10 cellular contexts compared by ENCODE assay signal in the genomic region with DNA sequence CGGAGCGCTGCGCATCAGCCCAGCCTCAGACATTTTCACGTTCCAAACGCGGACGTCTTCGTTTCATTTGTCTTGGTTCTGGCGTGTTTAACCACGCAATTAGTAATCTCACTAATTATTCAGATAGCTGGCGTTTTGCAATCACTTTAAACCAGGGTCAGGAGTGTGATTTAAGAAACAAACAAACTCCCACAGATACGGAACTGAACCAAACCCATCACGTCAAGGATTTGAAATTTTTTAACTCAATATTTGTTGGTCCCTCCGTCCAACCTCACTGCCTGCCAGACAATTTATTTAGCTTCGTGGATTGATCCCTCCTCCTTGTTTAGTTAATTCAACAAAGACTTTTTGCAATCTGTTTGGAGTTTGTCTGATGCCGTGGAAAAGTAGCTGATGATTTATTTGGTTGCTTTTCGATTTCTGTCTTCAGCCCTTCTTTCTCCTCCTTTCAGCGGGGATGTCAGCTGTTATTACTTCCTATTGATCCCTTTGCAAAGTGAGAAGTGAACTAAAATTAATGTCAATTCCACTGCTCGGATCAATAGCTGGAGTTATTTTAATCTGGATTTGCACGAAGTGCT. TPM values are rescaled to one million over a fixed set of nuclear protein-coding genes. Genes with fewer than 3 reads are reported as not detected.
DNase-seq lines count a peak whose midpoint lies in the region; ATAC-seq lines count a peak whose summit lies in the region.
"Had no signal": no experiment of that assay in that cellular context is flagged by ENCODE, and none has a peak within 500 bp of the region (broad histone marks: within the 10 kb centered on the region; RNA-seq: fewer than 3 reads in every experiment).

No MANE protein-coding gene starts in this region.

- H3K27me3 Mint-ChIP-seq in activated CD4-positive, alpha-beta memory T cell treated with anti-CD3 and anti-CD28 coated beads for 36 hours: peaks cover 38% of the 10 kb centered on the region
- H3K27me3 Mint-ChIP-seq in activated CD4-positive, alpha-beta memory T cell treated with anti-CD3 and anti-CD28 coated beads, Interleukin-2, amount 10 ng/mL, durations not matched to agents 7 days and 5 days: peaks cover 30% of the 10 kb centered on the region
- peaks cover 44% of the 10 kb centered on the region for H3K27me3 Mint-ChIP-seq in activated CD8-positive, alpha-beta T cell treated with anti-CD3 and anti-CD28 coated beads, Interleukin-2, amount 10 ng/mL, durations not matched to agents 7 days and 5 days (ENCODE audit: low read depth)

- H3K4me3 ChIP-seq in iPS-11a (ENCODE audit: low read depth, low read length): peak overlapping the region; percentile 20

- H3K36me3 Mint-ChIP-seq in activated CD4-positive, alpha-beta memory T cell treated with anti-CD3 and anti-CD28 coated beads for 36 hours: peaks cover 1% of the 10 kb centered on the region
- no peaks in the 10 kb centered on the region for H3K36me3 Mint-ChIP-seq in activated CD4-positive, alpha-beta memory T cell treated with anti-CD3 and anti-CD28 coated beads, Interleukin-2, amount 10 ng/mL, durations not matched to agents 7 days and 5 days (ENCODE audit: low read depth)
- H3K36me3 Mint-ChIP-seq in activated CD8-positive, alpha-beta T cell treated with anti-CD3 and anti-CD28 coated beads, Interleukin-2, amount 10 ng/mL, durations not matched to agents 7 days and 5 days (ENCODE audit: low read depth): no peaks in the 10 kb centered on the region
- no peaks in the 10 kb centered on the region for H3K36me3 Mint-ChIP-seq in stimulated activated effector memory CD8-positive, alpha-beta T cell treated with anti-CD3 and anti-CD28 coated beads, Interleukin-12 subunit alpha, Interleukin-12 subunit beta, amount 100 ng/mL, for 72 hours

- POLR2A ChIA-PET in activated CD4-positive, alpha-beta memory T cell treated with anti-CD3 and anti-CD28 coated beads for 36 hours (lab: Charles Lee): interaction anchor here (1.8 kb wide), 1 partner anchor 16 kb away, joined by 3 read pairs; no protein-coding TSS in a partner anchor
- POLR2A ChIA-PET in activated CD4-positive, alpha-beta memory T cell treated with anti-CD3 and anti-CD28 coated beads, Interleukin-2, amount 10 ng/mL, durations not matched to agents 7 days and 5 days (lab: Charles Lee): interaction anchor here (1.5 kb wide), 1 partner anchor 223 kb away, joined by 6 read pairs; no protein-coding TSS in a partner anchor
- POLR2A ChIA-PET in activated CD8-positive, alpha-beta T cell treated with anti-CD3 and anti-CD28 coated beads, Interleukin-2, amount 10 ng/mL, durations not matched to agents 7 days and 5 days (lab: Charles Lee): no interaction called here

- H3K4me1 Mint-ChIP-seq in activated CD4-positive, alpha-beta memory T cell treated with anti-CD3 and anti-CD28 coated beads for 36 hours (ENCODE audit: low read depth): peaks cover 36% of the 10 kb centered on the region
- H3K4me1 Mint-ChIP-seq in activated CD4-positive, alpha-beta memory T cell treated with anti-CD3 and anti-CD28 coated beads, Interleukin-2, amount 10 ng/mL, durations not matched to agents 7 days and 5 days: peaks cover 33% of the 10 kb centered on the region
- peaks cover 34% of the 10 kb centered on the region for H3K4me1 Mint-ChIP-seq in activated CD8-positive, alpha-beta T cell treated with anti-CD3 and anti-CD28 coated beads, Interleukin-2, amount 10 ng/mL, durations not matched to agents 7 days and 5 days (ENCODE audit: low read depth)
- H3K4me1 Mint-ChIP-seq in stimulated activated effector memory CD8-positive, alpha-beta T cell treated with anti-CD3 and anti-CD28 coated beads, Interleukin-12 subunit alpha, Interleukin-12 subunit beta, amount 100 ng/mL, for 72 hours: peaks cover 22% of the 10 kb centered on the region

- intact Hi-C loops in activated CD4-positive, alpha-beta memory T cell treated with anti-CD3 and anti-CD28 coated beads for 36 hours (cut with micrococcal nuclease): loop anchor here (5.0 kb wide), 1 partner anchor 103 kb away; no protein-coding TSS in a partner anchor
- intact Hi-C loops in sciatic nerve (cut with DNase I): loop anchor here (10.0 kb wide), 1 partner anchor 186 kb away; no protein-coding TSS in a partner anchor

- CTCF ChIA-PET in activated CD4-positive, alpha-beta memory T cell treated with anti-CD3 and anti-CD28 coated beads for 36 hours (lab: Charles Lee): interaction anchor here (1.2 to 1.4 kb wide), 2 partner anchors 31 to 199 kb away, joined by 3 read pairs; no protein-coding TSS in a partner anchor
- CTCF ChIA-PET in activated CD4-positive, alpha-beta memory T cell treated with anti-CD3 and anti-CD28 coated beads, Interleukin-2, amount 10 ng/mL, durations not matched to agents 7 days and 5 days (lab: Charles Lee): no interaction called here
- CTCF ChIA-PET in activated CD8-positive, alpha-beta T cell treated with anti-CD3 and anti-CD28 coated beads, Interleukin-2, amount 10 ng/mL, durations not matched to agents 7 days and 5 days (lab: Charles Lee): interaction anchor here (0.8 to 1.5 kb wide), 4 partner anchors 13 to 31 kb away, joined by 3 to 4 read pairs (median 3); no protein-coding TSS in a partner anchor

- H3K27ac Mint-ChIP-seq in activated CD4-positive, alpha-beta memory T cell treated with anti-CD3 and anti-CD28 coated beads for 36 hours: no peak overlapping the region
- no peak overlapping the region for H3K27ac Mint-ChIP-seq in activated CD4-positive, alpha-beta memory T cell treated with anti-CD3 and anti-CD28 coated beads, Interleukin-2, amount 10 ng/mL, durations not matched to agents 7 days and 5 days
- H3K27ac Mint-ChIP-seq in activated CD8-positive, alpha-beta T cell treated with anti-CD3 and anti-CD28 coated beads, Interleukin-2, amount 10 ng/mL, durations not matched to agents 7 days and 5 days: no peak overlapping the region
- H3K27ac Mint-ChIP-seq in stimulated activated effector memory CD8-positive, alpha-beta T cell treated with anti-CD3 and anti-CD28 coated beads, Interleukin-12 subunit alpha, Interleukin-12 subunit beta, amount 100 ng/mL, for 72 hours: no peak overlapping the region

- DNase-seq in activated CD4-positive, alpha-beta memory T cell treated with anti-CD3 and anti-CD28 coated beads for 36 hours: no peak
- no peak for DNase-seq in activated CD4-positive, alpha-beta memory T cell treated with anti-CD3 and anti-CD28 coated beads, Interleukin-2, amount 10 ng/mL, durations not matched to agents 7 days and 5 days
- no peak for DNase-seq in activated CD8-positive, alpha-beta T cell treated with anti-CD3 and anti-CD28 coated beads, Interleukin-2, amount 10 ng/mL, durations not matched to agents 7 days and 5 days
- DNase-seq in stimulated activated effector memory CD8-positive, alpha-beta T cell treated with anti-CD3 and anti-CD28 coated beads, Interleukin-12 subunit alpha, Interleukin-12 subunit beta, amount 100 ng/mL, for 72 hours (ENCODE audit: low spot score in 2 of 2): no peak
- DNase-seq in glomerular visceral epithelial cell (ENCODE audit: extremely low spot score) (no peak), sciatic nerve (ENCODE audit: low spot score) (no peak)
- DNase-seq: cortex of kidney, SHP77 had no signal

- no peaks in the 10 kb centered on the region for H3K9me3 Mint-ChIP-seq in activated CD4-positive, alpha-beta memory T cell treated with anti-CD3 and anti-CD28 coated beads for 36 hours
- no peaks in the 10 kb centered on the region for H3K9me3 Mint-ChIP-seq in activated CD4-positive, alpha-beta memory T cell treated with anti-CD3 and anti-CD28 coated beads, Interleukin-2, amount 10 ng/mL, durations not matched to agents 7 days and 5 days
- no peaks in the 10 kb centered on the region for H3K9me3 Mint-ChIP-seq in activated CD8-positive, alpha-beta T cell treated with anti-CD3 and anti-CD28 coated beads, Interleukin-2, amount 10 ng/mL, durations not matched to agents 7 days and 5 days (ENCODE audit: insufficient read depth)
- no peaks in the 10 kb centered on the region for H3K9me3 Mint-ChIP-seq in stimulated activated effector memory CD8-positive, alpha-beta T cell treated with anti-CD3 and anti-CD28 coated beads, Interleukin-12 subunit alpha, Interleukin-12 subunit beta, amount 100 ng/mL, for 72 hours

- no peak for ATAC-seq in activated CD8-positive, alpha-beta T cell treated with anti-CD3 and anti-CD28 coated beads, Interleukin-2, amount 10 ng/mL, durations not matched to agents 7 days and 5 days
- ATAC-seq in stimulated activated effector memory CD8-positive, alpha-beta T cell treated with anti-CD3 and anti-CD28 coated beads, Interleukin-12 subunit alpha, Interleukin-12 subunit beta, amount 100 ng/mL, for 72 hours: no peak
- no peak for ATAC-seq in HG03354 (IDR thresholded peaks at IDR 0.05; ENCODE audit: poor library complexity, severe bottlenecking, unreplicated experiment)
- no peak for ATAC-seq in sciatic nerve

- peak overlapping the region; percentile 45 for H3K4me3 Mint-ChIP-seq in activated CD4-positive, alpha-beta memory T cell treated with anti-CD3 and anti-CD28 coated beads for 36 hours
- H3K4me3 Mint-ChIP-seq in activated CD4-positive, alpha-beta memory T cell treated with anti-CD3 and anti-CD28 coated beads, Interleukin-2, amount 10 ng/mL, durations not matched to agents 7 days and 5 days: no peak overlapping the region
- peak overlapping the region; percentile 8 for H3K4me3 Mint-ChIP-seq in activated CD8-positive, alpha-beta T cell treated with anti-CD3 and anti-CD28 coated beads, Interleukin-2, amount 10 ng/mL, durations not matched to agents 7 days and 5 days
- H3K4me3 Mint-ChIP-seq in stimulated activated effector memory CD8-positive, alpha-beta T cell treated with anti-CD3 and anti-CD28 coated beads, Interleukin-12 subunit alpha, Interleukin-12 subunit beta, amount 100 ng/mL, for 72 hours: peak overlapping the region; percentile 86

RNA-seq across cellular contexts. Expression of a gene that starts 4.1 kb away (rescaled TPM):
- total RNA-seq in activated CD4-positive, alpha-beta memory T cell treated with anti-CD3 and anti-CD28 coated beads for 36 hours: 10 to 100 TPM; 73.7 to 74.3 TPM
- total RNA-seq in activated CD4-positive, alpha-beta memory T cell treated with anti-CD3 and anti-CD28 coated beads, Interleukin-2, amount 10 ng/mL, durations not matched to agents 7 days and 5 days: 10 to 100 TPM; 69.0 to 70.7 TPM
- 10 to 100 TPM; 79.5 to 87.2 TPM for total RNA-seq in activated CD8-positive, alpha-beta T cell treated with anti-CD3 and anti-CD28 coated beads, Interleukin-2, amount 10 ng/mL, durations not matched to agents 7 days and 5 days
- total RNA-seq in sciatic nerve: 60.0 TPM

RNA-seq across cellular contexts. Expression of a gene that starts 54.1 kb away (rescaled TPM):
- 10 to 100 TPM; 35.7 to 37.0 TPM for total RNA-seq in activated CD4-positive, alpha-beta memory T cell treated with anti-CD3 and anti-CD28 coated beads for 36 hours
- 10 to 100 TPM; 21.4 to 22.9 TPM for total RNA-seq in activated CD4-positive, alpha-beta memory T cell treated with anti-CD3 and anti-CD28 coated beads, Interleukin-2, amount 10 ng/mL, durations not matched to agents 7 days and 5 days
- total RNA-seq in activated CD8-positive, alpha-beta T cell treated with anti-CD3 and anti-CD28 coated beads, Interleukin-2, amount 10 ng/mL, durations not matched to agents 7 days and 5 days: 10 to 100 TPM; 33.1 to 33.2 TPM
- total RNA-seq in sciatic nerve: 59.8 TPM
